In genomic region chr3:59480486-59480995, GRCh38 we compare ENCODE assay signal across 7 cellular contexts.
A peak's percentile ranks its signal among the peaks of the same experiment; 100 is the strongest.
DNase-seq lines count a peak whose midpoint lies in the region; ATAC-seq and TF ChIP-seq lines count a peak whose summit lies in the region.

No MANE protein-coding gene starts in this region.

- H3K4me3 ChIP-seq in trophoblast cell (ENCODE audit: low read depth, low read length) (no peak overlapping the region), uterus (no peak overlapping the region)

- H3K9me3 Mint-ChIP-seq in activated CD4-positive, alpha-beta memory T cell treated with anti-CD3 and anti-CD28 coated beads, Interleukin-2, amount 10 ng/mL, durations not matched to agents 7 days and 5 days, result peaks cover 2% of the 10 kb centered on the region

- peak overlapping the region; percentile 81 for H2BK12ac ChIP-seq in trophoblast cell (ENCODE audit: low read length)

- H3K4me1 ChIP-seq in trophoblast cell (ENCODE audit: control insufficient read depth in 1 of 2, insufficient read depth in 2 of 2, low read length in 2 of 2) (peaks cover 1 to 3% of the 10 kb centered on the region in 2 experiments), uterus (no peaks in the 10 kb centered on the region)

- peak overlapping the region; percentile 84 for H4K91ac ChIP-seq in trophoblast cell (ENCODE audit: low read depth, low read length)

- no peak for TF ChIP-seq CTCF in uterus (IDR thresholded peaks at IDR 0.05)

- no peak overlapping the region for H2AFZ ChIP-seq in trophoblast cell (ENCODE audit: insufficient read depth, low read length, poor library complexity)

- peak overlapping the region; percentile 87 for H2BK120ac ChIP-seq in trophoblast cell (ENCODE audit: insufficient read depth, low read length, poor library complexity)

- peaks cover 8% of the 10 kb centered on the region for H3K79me1 ChIP-seq in trophoblast cell (ENCODE audit: low read length)

- WGBS in trophoblast cell (ENCODE audit: extremely low coverage, insufficient coverage, insufficient read length), result no CpG with 5 or more reads among the region's 5 CpGs

- ATAC-seq in GM18519 (IDR thresholded peaks at IDR 0.05; ENCODE audit: low FRiP score, unreplicated experiment), result peak; percentile 77
- ATAC-seq in HG02943 (IDR thresholded peaks at IDR 0.05; ENCODE audit: low read depth, unreplicated experiment), result peak; percentile 81
- ATAC-seq in GM19328 (IDR thresholded peaks at IDR 0.05; ENCODE audit: unreplicated experiment), result no peak
- no peak for ATAC-seq in Right ventricle myocardium superior (ENCODE audit: poor library complexity)

- no peak overlapping the region for H3K23ac ChIP-seq in trophoblast cell (ENCODE audit: low read length)

- no peak overlapping the region for H3K4me2 ChIP-seq in trophoblast cell (ENCODE audit: low read length)

- no peak overlapping the region for H3K14ac ChIP-seq in trophoblast cell (ENCODE audit: low read length)

- H3K18ac ChIP-seq in trophoblast cell (ENCODE audit: low read length), result no peak overlapping the region

- H3K27ac Mint-ChIP-seq in activated CD4-positive, alpha-beta memory T cell treated with anti-CD3 and anti-CD28 coated beads, Interleukin-2, amount 10 ng/mL, durations not matched to agents 7 days and 5 days, result peak overlapping the region; percentile 26

- H2AK5ac ChIP-seq in trophoblast cell (ENCODE audit: low read length), result no peak overlapping the region

- H3K36me3 ChIP-seq in trophoblast cell (ENCODE audit: control insufficient read depth in 1 of 2, insufficient read depth in 2 of 2, low read length in 2 of 2), result no peaks in the 10 kb centered on the region
- H3K36me3 ChIP-seq in uterus, result no peaks in the 10 kb centered on the region

- no peak overlapping the region for H4K8ac ChIP-seq in trophoblast cell (ENCODE audit: low read depth, low read length)

- peak overlapping the region; percentile 85 for H2BK5ac ChIP-seq in trophoblast cell (ENCODE audit: low read depth, low read length, poor library complexity)

- no peak overlapping the region for H4K12ac ChIP-seq in trophoblast cell (ENCODE audit: low read depth, low read length)

- H3K27me3 ChIP-seq in trophoblast cell (ENCODE audit: insufficient read depth, low read length) (no peaks in the 10 kb centered on the region), uterus (no peaks in the 10 kb centered on the region)

- H3K27me3 Mint-ChIP-seq in activated CD4-positive, alpha-beta memory T cell treated with anti-CD3 and anti-CD28 coated beads, Interleukin-2, amount 10 ng/mL, durations not matched to agents 7 days and 5 days, result no peaks in the 10 kb centered on the region

- peak overlapping the region; percentile 80 for H3K27ac ChIP-seq in trophoblast cell (ENCODE audit: low read depth, low read length)
- no peak overlapping the region for H3K27ac ChIP-seq in uterus

- H3K9ac ChIP-seq in trophoblast cell (ENCODE audit: low read length), result no peak overlapping the region

- intact Hi-C loops in uterus (cut with DNase I; ENCODE audit: low total_unique reads) (no loop called here), Right ventricle myocardium superior (cut with DNase I) (no loop called here)

- H3K36me3 Mint-ChIP-seq in activated CD4-positive, alpha-beta memory T cell treated with anti-CD3 and anti-CD28 coated beads, Interleukin-2, amount 10 ng/mL, durations not matched to agents 7 days and 5 days (ENCODE audit: low read depth), result peaks cover 2% of the 10 kb centered on the region

- H3K79me2 ChIP-seq in trophoblast cell (ENCODE audit: control insufficient read depth, insufficient read depth, low read length, poor library complexity), result no peaks in the 10 kb centered on the region

- H3K4ac ChIP-seq in trophoblast cell (ENCODE audit: low read depth, low read length), result peak overlapping the region; percentile 70

- H3K9me3 ChIP-seq in trophoblast cell (ENCODE audit: insufficient read depth, low read depth, low read length), result no peaks in the 10 kb centered on the region
- no peaks in the 10 kb centered on the region for H3K9me3 ChIP-seq in uterus

- CTCF ChIA-PET in activated CD4-positive, alpha-beta memory T cell treated with anti-CD3 and anti-CD28 coated beads, Interleukin-2, amount 10 ng/mL, durations not matched to agents 7 days and 5 days (lab: Charles Lee), result no interaction called here

- POLR2A ChIA-PET in activated CD4-positive, alpha-beta memory T cell treated with anti-CD3 and anti-CD28 coated beads, Interleukin-2, amount 10 ng/mL, durations not matched to agents 7 days and 5 days (lab: Charles Lee), result no interaction called here

- no peak for TF ChIP-seq POLR2A in uterus (IDR thresholded peaks at IDR 0.05)

- H3K4me1 Mint-ChIP-seq in activated CD4-positive, alpha-beta memory T cell treated with anti-CD3 and anti-CD28 coated beads, Interleukin-2, amount 10 ng/mL, durations not matched to agents 7 days and 5 days, result peaks cover 17% of the 10 kb centered on the region

- DNase-seq in activated CD4-positive, alpha-beta memory T cell treated with anti-CD3 and anti-CD28 coated beads, Interleukin-2, amount 10 ng/mL, durations not matched to agents 7 days and 5 days, result no peak
- DNase-seq in trophoblast cell (peak; percentile 16 to 57), uterus (no peak), Right ventricle myocardium superior (no peak)

- H3K4me3 Mint-ChIP-seq in activated CD4-positive, alpha-beta memory T cell treated with anti-CD3 and anti-CD28 coated beads, Interleukin-2, amount 10 ng/mL, durations not matched to agents 7 days and 5 days, result peak overlapping the region; percentile 49

Comparison
In these comparisons a context has a peak if more than half of its experiments do, and no peak if none do; other contexts are left out.
1. ATAC-seq: peak in GM18519 (single experiment) and HG02943 (single experiment); none in GM19328 (single experiment) and Right ventricle myocardium superior (single experiment).
2. DNase-seq: peak in trophoblast cell (2 of 2); none in activated CD4-positive, alpha-beta memory T cell treated with anti-CD3 and anti-CD28 coated beads, Interleukin-2, amount 10 ng/mL, durations not matched to agents 7 days and 5 days (single experiment), uterus (0 of 2) and Right ventricle myocardium superior (single experiment).